In genomic region chr3:49217688-49218470, GRCh38 we compare ENCODE assay signal across 15 cellular contexts. TPM values are rescaled to one million over a fixed set of nuclear protein-coding genes. Genes with fewer than 3 reads are reported as not detected.
DNase-seq lines count a peak whose midpoint lies in the region; ATAC-seq, FAIRE-seq and TF ChIP-seq lines count a peak whose summit lies in the region.
"Had no signal": no experiment of that assay in that cellular context is flagged by ENCODE, and none has a peak within 500 bp of the region (broad histone marks: within the 10 kb centered on the region; RNA-seq: fewer than 3 reads in every experiment).

No MANE protein-coding gene starts in this region.

- H3K4me1 ChIP-seq in HEK293 (ENCODE audit: control insufficient read depth, insufficient read depth, low read length) (no peaks in the 10 kb centered on the region), lower lobe of right lung (peaks cover 16% of the 10 kb centered on the region), small intestine (ENCODE audit: control insufficient read depth in 2 of 2, insufficient read depth in 1 of 2, low read depth in 1 of 2, low read length in 1 of 2) (no peaks in the 10 kb centered on the region)
- H3K4me1 ChIP-seq: BLaER1 had no signal

- DNase-seq in brain microvascular endothelial cell (no peak), lower lobe of right lung (no peak), small intestine (no peak), glomerular visceral epithelial cell (ENCODE audit: extremely low spot score) (no peak)
- DNase-seq in activated T-cell treated with anti-CD3 and anti-CD28 coated beads, Interleukin-2, amount 50 U/mL, for 1 hour: no peak
- DNase-seq: activated T-cell treated with anti-CD3 and anti-CD28 coated beads, Interleukin-2, amount 50 U/mL, for 48 hours; central memory CD4-positive, alpha-beta T cell; foreskin melanocyte; mesendoderm; NCI-H1105 had no signal

- 71 to 86% (median 76%) methylated on average over 7 of the region's 7 CpGs for WGBS in small intestine, 3 donors

- POLR2A ChIA-PET in HEK293 (lab: Yijun Ruan, JAX): no interaction called here

- peak; percentile 25 to 30 for ATAC-seq in lower lobe of right lung
- no peak for ATAC-seq in HG03280 (IDR thresholded peaks at IDR 0.05; ENCODE audit: unreplicated experiment)

- H3K27me3 ChIP-seq in brain microvascular endothelial cell (replicated peaks) (no peaks in the 10 kb centered on the region), lower lobe of right lung (ENCODE audit: low read depth) (no peaks in the 10 kb centered on the region), small intestine (ENCODE audit: control insufficient read depth in 2 of 2, insufficient read depth in 2 of 2, low read length in 2 of 2) (no peaks in the 10 kb centered on the region)
- H3K27me3 ChIP-seq: BLaER1 had no signal

- no peak overlapping the region for H3K4me3 ChIP-seq in HEK293 (ENCODE audit: low read depth, low read length)
- no peak overlapping the region for H3K4me3 ChIP-seq in brain microvascular endothelial cell (ENCODE audit: low read depth, low read length)
- H3K4me3 ChIP-seq in lower lobe of right lung: no peak overlapping the region
- no peak overlapping the region for H3K4me3 ChIP-seq in skin epidermis
- H3K4me3 ChIP-seq in small intestine (ENCODE audit: low read depth in 1 of 2, low read length in 2 of 2): no peak overlapping the region
- H3K4me3 ChIP-seq: BLaER1 had no signal

- H3K36me3 ChIP-seq in HEK293 (ENCODE audit: control insufficient read depth in 2 of 2, insufficient read depth in 1 of 2, low read length in 2 of 2) (no peaks in the 10 kb centered on the region), brain microvascular endothelial cell (replicated peaks) (peaks cover 2% of the 10 kb centered on the region), lower lobe of right lung (no peaks in the 10 kb centered on the region), small intestine (ENCODE audit: control insufficient read depth in 2 of 2, insufficient read depth in 2 of 2, low read length in 2 of 2) (no peaks in the 10 kb centered on the region)
- H3K36me3 ChIP-seq: BLaER1 had no signal

- in situ Hi-C loops in brain microvascular endothelial cell (cut with HindIII; ENCODE audit: low pct_ligation_motif_present, low sequenced_read_pairs): no loop called here

- no peak for TF ChIP-seq CTCF in HEK293 (tag by site-specific recombination; IDR thresholded peaks at IDR 0.05)
- no peak for TF ChIP-seq CTCF in brain microvascular endothelial cell (IDR thresholded peaks at IDR 0.05; ENCODE audit: low read depth, low read length, missing control alignments)
- TF ChIP-seq CTCF in lower lobe of right lung (IDR thresholded peaks at IDR 0.05): no peak

- CTCF ChIA-PET in HEK293 (lab: Yijun Ruan, JAX): interaction anchor here (0.6 kb wide), 1 partner anchor 47 kb away, joined by 3 read pairs; the partner anchor contains the start of gene KLHDC8B

- intact Hi-C loops in lower lobe of right lung (cut with DNase I): no loop called here

- H3K27ac ChIP-seq in HEK293 (ENCODE audit: extremely low read depth, low read depth, low read length) (no peak overlapping the region), brain microvascular endothelial cell (peak overlapping the region; percentile 58), lower lobe of right lung (peak overlapping the region; percentile 61), skin epidermis (peak overlapping the region in 17 of 21 experiments; percentile 0 to 74 (median 48)), small intestine (ENCODE audit: low read depth in 1 of 2, low read length in 1 of 2) (peak overlapping the region in 1 of 2 donors; percentile 22)
- H3K27ac ChIP-seq: BLaER1 had no signal

- H3K9me3 ChIP-seq in HEK293 (ENCODE audit: control insufficient read depth, insufficient read depth, low read depth, low read length) (no peaks in the 10 kb centered on the region), lower lobe of right lung (no peaks in the 10 kb centered on the region), small intestine (ENCODE audit: control insufficient read depth, low read depth) (no peaks in the 10 kb centered on the region)

- FAIRE-seq in small intestine (lab: Jason Lieb, UNC): no peak
- FAIRE-seq: GM19239 had no signal

TF ChIP-seq in HEK293, 187 proteins besides CTCF, POLR2A, EP300 and RAD21:
- TF ChIP-seq, protein P1, sequence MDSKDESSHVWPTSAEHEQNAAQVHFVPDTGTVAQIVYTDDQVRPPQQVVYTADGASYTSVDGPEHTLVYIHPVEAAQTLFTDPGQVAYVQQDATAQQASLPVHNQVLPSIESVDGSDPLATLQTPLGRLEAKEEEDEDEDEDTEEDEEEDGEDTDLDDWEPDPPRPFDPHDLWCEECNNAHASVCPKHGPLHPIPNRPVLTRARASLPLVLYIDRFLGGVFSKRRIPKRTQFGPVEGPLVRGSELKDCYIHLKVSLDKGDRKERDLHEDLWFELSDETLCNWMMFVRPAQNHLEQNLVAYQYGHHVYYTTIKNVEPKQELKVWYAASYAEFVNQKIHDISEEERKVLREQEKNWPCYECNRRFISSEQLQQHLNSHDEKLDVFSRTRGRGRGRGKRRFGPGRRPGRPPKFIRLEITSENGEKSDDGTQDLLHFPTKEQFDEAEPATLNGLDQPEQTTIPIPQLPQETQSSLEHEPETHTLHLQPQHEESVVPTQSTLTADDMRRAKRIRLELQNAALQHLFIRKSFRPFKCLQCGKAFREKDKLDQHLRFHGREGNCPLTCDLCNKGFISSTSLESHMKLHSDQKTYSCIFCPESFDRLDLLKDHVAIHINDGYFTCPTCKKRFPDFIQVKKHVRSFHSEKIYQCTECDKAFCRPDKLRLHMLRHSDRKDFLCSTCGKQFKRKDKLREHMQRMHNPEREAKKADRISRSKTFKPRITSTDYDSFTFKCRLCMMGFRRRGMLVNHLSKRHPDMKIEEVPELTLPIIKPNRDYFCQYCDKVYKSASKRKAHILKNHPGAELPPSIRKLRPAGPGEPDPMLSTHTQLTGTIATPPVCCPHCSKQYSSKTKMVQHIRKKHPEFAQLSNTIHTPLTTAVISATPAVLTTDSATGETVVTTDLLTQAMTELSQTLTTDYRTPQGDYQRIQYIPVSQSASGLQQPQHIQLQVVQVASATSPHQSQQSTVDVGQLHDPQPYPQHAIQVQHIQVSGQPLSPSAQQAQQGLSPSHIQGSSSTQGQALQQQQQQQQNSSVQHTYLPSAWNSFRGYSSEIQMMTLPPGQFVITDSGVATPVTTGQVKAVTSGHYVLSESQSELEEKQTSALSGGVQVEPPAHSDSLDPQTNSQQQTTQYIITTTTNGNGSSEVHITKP (tag by site-specific recombination; IDR thresholded peaks at IDR 0.05): peak; percentile 75
- TF ChIP-seq ZNF10 (tag by site-specific recombination; IDR thresholded peaks at IDR 0.05): no peak

RNA-seq across cellular contexts. Expression of gene KLHDC8B, which starts 46.5 kb away (rescaled TPM):
- 34.8 TPM for total RNA-seq in lower lobe of right lung
- 10 to 100 TPM in 1 of 3 donors, 1 to 10 TPM in 2; 6.3 to 18.5 (median 9.2) TPM for polyA plus RNA-seq in small intestine

RNA-seq across cellular contexts. Expression of gene CCDC71, which starts 51.7 kb away (rescaled TPM):
- 23.4 TPM for total RNA-seq in lower lobe of right lung
- polyA plus RNA-seq in small intestine: 10 to 100 TPM; 13.0 to 22.3 (median 13.5) TPM

RNA-seq across cellular contexts. Expression of gene C3orf62, which starts 59.2 kb away (rescaled TPM):
- total RNA-seq in lower lobe of right lung: 10.0 TPM
- polyA plus RNA-seq in small intestine: 10 to 100 TPM in 1 of 3 donors, 1 to 10 TPM in 2; 4.5 to 11.1 (median 4.6) TPM
